In the genomic region with DNA sequence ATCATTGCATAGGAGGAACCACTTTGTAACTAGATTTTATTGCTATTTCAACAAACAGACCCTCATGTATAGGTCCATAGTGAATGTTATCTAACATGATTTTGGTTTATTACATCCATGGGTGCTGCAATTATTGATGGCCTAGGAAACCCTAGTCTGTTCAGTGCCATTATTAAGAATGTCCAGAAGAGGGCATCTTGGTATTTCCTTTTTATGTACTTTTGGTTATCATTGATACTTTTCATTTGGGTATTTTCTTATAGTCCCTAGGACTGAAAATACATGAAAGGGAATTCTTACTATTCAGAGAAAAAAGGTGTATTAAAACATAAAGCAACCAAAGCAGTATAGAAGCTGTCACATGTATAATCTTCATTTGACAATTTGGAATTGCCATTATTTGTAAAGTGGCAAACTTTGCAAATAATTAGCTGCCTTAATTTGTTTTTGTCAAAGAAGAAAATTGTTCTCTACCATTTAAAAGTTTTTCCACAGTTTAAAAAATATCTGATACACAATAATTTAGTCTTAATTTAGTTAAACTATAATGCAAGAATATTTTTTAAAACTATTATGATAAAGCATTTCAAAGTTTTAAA, we compare ENCODE assay signal across 9 cellular contexts. TPM values are rescaled to one million over a fixed set of nuclear protein-coding genes. Genes with fewer than 3 reads are reported as not detected.
A peak's percentile ranks its signal among the peaks of the same experiment; 100 is the strongest.
DNase-seq lines count a peak whose midpoint lies in the region; TF ChIP-seq lines count a peak whose summit lies in the region.
"Had no signal": no experiment of that assay in that cellular context is flagged by ENCODE, and none has a peak within 500 bp of the region (broad histone marks: within the 10 kb centered on the region; RNA-seq: fewer than 3 reads in every experiment).

No MANE protein-coding gene starts in this region.

- no peak overlapping the region for H3K4me2 ChIP-seq in DOHH2 (ENCODE audit: low read length)

- H3K9me2 ChIP-seq in DOHH2 (replicated peaks; ENCODE audit: control insufficient read depth, low read length) = no peaks in the 10 kb centered on the region

- H3K4me1 ChIP-seq in DOHH2 (ENCODE audit: control insufficient read depth, low read length) = no peaks in the 10 kb centered on the region

- H3K36me3 ChIP-seq in DOHH2 (ENCODE audit: control insufficient read depth, low read length) = peaks cover 46% of the 10 kb centered on the region

- H3K79me2 ChIP-seq in DOHH2 (ENCODE audit: control insufficient read depth, low read length) = no peaks in the 10 kb centered on the region

- H3K4me3 ChIP-seq in DOHH2 (ENCODE audit: low read length) (no peak overlapping the region), fibroblast of villous mesenchyme (ENCODE audit: low read depth, low read length) (no peak overlapping the region)

- no peaks in the 10 kb centered on the region for H3K9me3 ChIP-seq in DOHH2 (ENCODE audit: control insufficient read depth, insufficient read depth, low read length)

- no peaks in the 10 kb centered on the region for H3K27me3 ChIP-seq in DOHH2 (ENCODE audit: control insufficient read depth, low read length)

- H3F3A ChIP-seq in DOHH2 (ENCODE audit: control insufficient read depth, insufficient read depth) = no peaks in the 10 kb centered on the region

- no peaks in the 10 kb centered on the region for H4K20me1 ChIP-seq in DOHH2 (ENCODE audit: control insufficient read depth, insufficient read depth, low read depth, low read length)

- H3K27ac ChIP-seq in DOHH2 (ENCODE audit: low read depth, low read length) = no peak overlapping the region

- peak; percentile 30 for DNase-seq in HT1080 (ENCODE audit: low read depth)
- peak; percentile 30 for DNase-seq in SKM-1 treated with dmso at 0.1 percent for 144 hours (lab: John Stamatoyannopoulos, UW; ENCODE audit: unreplicated experiment)
- DNase-seq in fibroblast of villous mesenchyme (ENCODE audit: low read depth) = peak; percentile 48
- peak; percentile 7 for DNase-seq in smooth muscle cell of the brain vasculature (ENCODE audit: low read depth, low spot score)
- DNase-seq in activated effector memory CD4-positive, alpha-beta T cell treated with anti-CD3 and anti-CD28 coated beads, Interleukin-2, amount 50 U/mL, for 16 hours = no peak
- DNase-seq in posterior vena cava (ENCODE audit: low spot score) = no peak
- no peak for DNase-seq in NCI-H1417 treated with DMSO at 0.1 percent for 48 hours (lab: John Stamatoyannopoulos, UW)
- DNase-seq: T-cell had no signal

- TF ChIP-seq CTCF in DOHH2 (IDR thresholded peaks at IDR 0.05; ENCODE audit: low read depth, low read length, poor library complexity, severe bottlenecking) (peak; percentile 65), fibroblast of villous mesenchyme (IDR thresholded peaks at IDR 0.05; ENCODE audit: insufficient read depth, low read depth, low read length) (peak; percentile 57)

- intact Hi-C loops in posterior vena cava (cut with DNase I) = no loop called here

RNA-seq across cellular contexts. Expression of gene CNOT10, which starts 48.7 kb away (rescaled TPM):
- total RNA-seq in HT1080 (2014; rRNA removed; shearing (Covaris generic)) = 37.4 and 41.2 TPM in 2 replicates
- polyA plus RNA-seq in HT1080 (2015; cell fraction: cytosol; rRNA removed) = 32.9 and 36.8 TPM in 2 replicates
- 57.8 and 59.7 TPM in 2 replicates for polyA plus RNA-seq in HT1080 (2015; cell fraction: nucleus; rRNA removed)
- 28.7 and 31.1 TPM in 2 replicates for total RNA-seq in fibroblast of villous mesenchyme
- 10 to 100 TPM; 20.0 to 26.5 TPM for total RNA-seq in posterior vena cava

Comparison
In these comparisons a context has a peak if more than half of its experiments do, and no peak if none do; other contexts are left out.
1. DNase-seq: peak in HT1080 (single experiment), SKM-1 treated with dmso at 0.1 percent for 144 hours (single experiment), fibroblast of villous mesenchyme (single experiment) and smooth muscle cell of the brain vasculature (single experiment); none in activated effector memory CD4-positive, alpha-beta T cell treated with anti-CD3 and anti-CD28 coated beads, Interleukin-2, amount 50 U/mL, for 16 hours (single experiment), posterior vena cava (single experiment) and NCI-H1417 treated with DMSO at 0.1 percent for 48 hours (single experiment).